Comparison of ENCODE assay signal across 13 cellular contexts in genomic region chr4:187209921-187210613, GRCh38.
DNase-seq lines count a peak whose midpoint lies in the region; ATAC-seq and TF ChIP-seq lines count a peak whose summit lies in the region.
"Had no signal": no experiment of that assay in that cellular context is flagged by ENCODE, and none has a peak within 500 bp of the region (broad histone marks: within the 10 kb centered on the region; RNA-seq: fewer than 3 reads in every experiment).

No MANE protein-coding gene starts in this region.

- TF ChIP-seq CTCF in C4-2B (conservative IDR thresholded peaks at IDR 0.05) (no peak), prostate gland (IDR thresholded peaks at IDR 0.05) (no peak)

- H3K36me3 ChIP-seq in MG63 (no peaks in the 10 kb centered on the region), prostate gland (no peaks in the 10 kb centered on the region)
- H3K36me3 ChIP-seq: colonic mucosa had no signal

- H3K9me3 ChIP-seq in MG63 (no peaks in the 10 kb centered on the region), prostate gland (no peaks in the 10 kb centered on the region)
- H3K9me3 ChIP-seq: colonic mucosa had no signal

- no peak for ATAC-seq in GM21737 (IDR thresholded peaks at IDR 0.05; ENCODE audit: unreplicated experiment)

- H3K27me3 ChIP-seq in MG63, result no peaks in the 10 kb centered on the region
- no peaks in the 10 kb centered on the region for H3K27me3 ChIP-seq in prostate gland (replicated peaks; ENCODE audit: insufficient read depth)
- H3K27me3 ChIP-seq: colonic mucosa had no signal

- no peak for TF ChIP-seq POLR2A in prostate gland (IDR thresholded peaks at IDR 0.05)

- intact Hi-C loops in prostate gland (cut with DNase I), result no loop called here

- peaks cover 10% of the 10 kb centered on the region for H3K4me1 ChIP-seq in prostate gland (replicated peaks)
- H3K4me1 ChIP-seq: colonic mucosa had no signal

- WGBS in prostate gland, result 53% methylated on average over 11 of the region's 11 CpGs

- H3K27ac ChIP-seq in C4-2B (peak overlapping the region; percentile 77), prostate gland (peak overlapping the region; percentile 30 to 71)
- H3K27ac ChIP-seq: colonic mucosa had no signal

- H3K4me3 ChIP-seq in MG63, result no peak overlapping the region
- no peak overlapping the region for H3K4me3 ChIP-seq in prostate gland
- H3K4me3 ChIP-seq: colonic mucosa had no signal

- DNase-seq in MG63, result peak; percentile 88
- DNase-seq in epidermal melanocyte (ENCODE audit: insufficient read length, low spot score), result peak; percentile 18
- DNase-seq in prostate gland (ENCODE audit: low spot score), result peak; percentile 94
- DNase-seq in GF-D8 (lab: John Stamatoyannopoulos, UW), result no peak
- DNase-seq in SKM-1 (lab: John Stamatoyannopoulos, UW; ENCODE audit: unreplicated experiment), result no peak
- DNase-seq in pons (ENCODE audit: low spot score), result no peak
- DNase-seq: activated naive CD4-positive, alpha-beta T cell; colonic mucosa; retina; stimulated activated CD4-positive, alpha-beta T cell treated with anti-CD3 and anti-CD28 coated beads, Interleukin-4, amount 100 ng/mL, for 4 hours; stimulated activated naive CD4-positive, alpha-beta T cell had no signal

Comparison
In these comparisons a context has a peak if more than half of its experiments do, and no peak if none do; other contexts are left out.
1. DNase-seq: peak in MG63 (single experiment), epidermal melanocyte (single experiment) and prostate gland (single experiment); none in GF-D8 (single experiment), SKM-1 (single experiment) and pons (single experiment).